14 cellular contexts compared by ENCODE assay signal in genomic region chr1:234898455-234899033, GRCh38.
DNase-seq lines count a peak whose midpoint lies in the region; ATAC-seq, FAIRE-seq and TF ChIP-seq lines count a peak whose summit lies in the region.
"Had no signal": no experiment of that assay in that cellular context is flagged by ENCODE, and none has a peak within 500 bp of the region (broad histone marks: within the 10 kb centered on the region; RNA-seq: fewer than 3 reads in every experiment).

No MANE protein-coding gene starts in this region.

- H3K79me2 ChIP-seq in osteoblast (ENCODE audit: insufficient read depth, low read length) = no peaks in the 10 kb centered on the region

- no peaks in the 10 kb centered on the region for H3K27me3 ChIP-seq in osteoblast (ENCODE audit: insufficient read depth, low read length)
- H3K27me3 ChIP-seq: foreskin keratinocyte had no signal

- no peak overlapping the region for H2AFZ ChIP-seq in osteoblast (ENCODE audit: low read length)

- peak overlapping the region in 1 of 2 donors; percentile 27 for H3K9ac ChIP-seq in kidney (ENCODE audit: low read length in 2 of 2)

- no peaks in the 10 kb centered on the region for H3K27me3 Mint-ChIP-seq in natural killer cell treated with Interleukin-12 subunit alpha and Interleukin-12 subunit beta and Interleukin-15 and Interleukin-18, amount 100 ng/mL, for 72 hours
- no peaks in the 10 kb centered on the region for H3K27me3 Mint-ChIP-seq in natural killer cell (ENCODE audit: low read depth in 2 of 2)
- H3K27me3 Mint-ChIP-seq: stimulated activated naive CD8-positive, alpha-beta T cell treated with anti-CD3 and anti-CD28 coated beads, Interleukin-15, Interleukin-2, amounts not matched to agents 100 ng/mL and 50 ng/mL, for 24 hours had no signal

- peak overlapping the region in 1 of 2 donors; percentile 60 for H3K27ac Mint-ChIP-seq in natural killer cell treated with Interleukin-12 subunit alpha and Interleukin-12 subunit beta and Interleukin-15 and Interleukin-18, amount 100 ng/mL, for 72 hours
- no peak overlapping the region for H3K27ac Mint-ChIP-seq in natural killer cell
- H3K27ac Mint-ChIP-seq: stimulated activated naive CD8-positive, alpha-beta T cell treated with anti-CD3 and anti-CD28 coated beads, Interleukin-15, Interleukin-2, amounts not matched to agents 100 ng/mL and 50 ng/mL, for 24 hours had no signal

- H3K36me3 ChIP-seq in kidney (ENCODE audit: control insufficient read depth in 1 of 2, insufficient read depth in 2 of 2, low read length in 2 of 2) (no peaks in the 10 kb centered on the region), osteoblast (ENCODE audit: insufficient read depth, low read length) (no peaks in the 10 kb centered on the region)
- H3K36me3 ChIP-seq: prostate gland had no signal

- H3K4me3 ChIP-seq in kidney (ENCODE audit: low read length in 2 of 2) = no peak overlapping the region
- no peak overlapping the region for H3K4me3 ChIP-seq in osteoblast (ENCODE audit: insufficient read depth, low read length)
- H3K4me3 ChIP-seq: prostate gland had no signal

- no peaks in the 10 kb centered on the region for H3K9me3 Mint-ChIP-seq in natural killer cell treated with Interleukin-12 subunit alpha and Interleukin-12 subunit beta and Interleukin-15 and Interleukin-18, amount 100 ng/mL, for 72 hours
- no peaks in the 10 kb centered on the region for H3K9me3 Mint-ChIP-seq in natural killer cell
- H3K9me3 Mint-ChIP-seq: CD8-positive, alpha-beta memory T cell; stimulated activated naive CD8-positive, alpha-beta T cell treated with anti-CD3 and anti-CD28 coated beads, Interleukin-15, Interleukin-2, amounts not matched to agents 100 ng/mL and 50 ng/mL, for 24 hours had no signal

- ATAC-seq in natural killer cell treated with Interleukin-12 subunit alpha and Interleukin-12 subunit beta and Interleukin-15 and Interleukin-18, amount 100 ng/mL, for 72 hours = no peak
- ATAC-seq in natural killer cell = no peak
- no peak for ATAC-seq in HG03442 (IDR thresholded peaks at IDR 0.05; ENCODE audit: unreplicated experiment)
- no peak for ATAC-seq in HG03520 (IDR thresholded peaks at IDR 0.05; ENCODE audit: unreplicated experiment)

- intact Hi-C loops in natural killer cell (cut with micrococcal nuclease) = no loop called here
- intact Hi-C loops in kidney (cut with DNase I) = no loop called here

- H3K4me1 ChIP-seq in kidney (ENCODE audit: control insufficient read depth in 1 of 2, insufficient read depth in 1 of 2, low read depth in 1 of 2, low read length in 2 of 2) = peaks cover 0 to 11% of the 10 kb centered on the region in 2 donors
- H3K4me1 ChIP-seq in osteoblast (ENCODE audit: insufficient read depth, low read length) = peaks cover 28% of the 10 kb centered on the region

- peak; percentile 37 for DNase-seq in natural killer cell treated with Interleukin-12 subunit alpha and Interleukin-12 subunit beta and Interleukin-15 and Interleukin-18, amount 100 ng/mL, for 72 hours (ENCODE audit: low spot score)
- DNase-seq in natural killer cell (no peak), kidney (no peak), osteoblast (ENCODE audit: insufficient read length, low spot score, missing footprints) (no peak), GM19239 (ENCODE audit: insufficient read length, low spot score) (no peak)
- DNase-seq in stimulated activated CD4-positive, alpha-beta T cell treated with anti-CD3 and anti-CD28 coated beads, Interleukin-1b, Interleukin-23, amount 100 ng/mL, for 48 hours = no peak
- DNase-seq: activated CD8-positive, alpha-beta memory T cell treated with anti-CD3 and anti-CD28 coated beads for 24 hours; CD8-positive, alpha-beta memory T cell; stimulated activated CD4-positive, alpha-beta T cell treated with anti-CD3 and anti-CD28 coated beads, Interleukin-15, amount 100 ng/mL, for 24 hours had no signal

- peak overlapping the region; percentile 5 to 47 for H3K27ac ChIP-seq in kidney (ENCODE audit: low read depth in 2 of 2, low read length in 2 of 2)
- H3K27ac ChIP-seq in osteoblast (ENCODE audit: low read depth, low read length) = peak overlapping the region; percentile 56
- H3K27ac ChIP-seq: foreskin keratinocyte, prostate gland had no signal

- no peak overlapping the region for H3K4me3 Mint-ChIP-seq in natural killer cell treated with Interleukin-12 subunit alpha and Interleukin-12 subunit beta and Interleukin-15 and Interleukin-18, amount 100 ng/mL, for 72 hours
- no peak overlapping the region for H3K4me3 Mint-ChIP-seq in natural killer cell
- H3K4me3 Mint-ChIP-seq: CD8-positive, alpha-beta memory T cell; stimulated activated naive CD8-positive, alpha-beta T cell treated with anti-CD3 and anti-CD28 coated beads, Interleukin-15, Interleukin-2, amounts not matched to agents 100 ng/mL and 50 ng/mL, for 24 hours had no signal

- no peaks in the 10 kb centered on the region for H3K36me3 Mint-ChIP-seq in natural killer cell treated with Interleukin-12 subunit alpha and Interleukin-12 subunit beta and Interleukin-15 and Interleukin-18, amount 100 ng/mL, for 72 hours
- no peaks in the 10 kb centered on the region for H3K36me3 Mint-ChIP-seq in natural killer cell
- H3K36me3 Mint-ChIP-seq: CD8-positive, alpha-beta memory T cell had no signal

- H3K9me3 ChIP-seq in kidney (ENCODE audit: control insufficient read depth in 1 of 2, low read length in 2 of 2) = no peaks in the 10 kb centered on the region
- H3K9me3 ChIP-seq in osteoblast (ENCODE audit: low read depth, low read length) = no peaks in the 10 kb centered on the region
- H3K9me3 ChIP-seq: prostate gland had no signal

- no peak for FAIRE-seq in kidney (lab: Jason Lieb, UNC)
- no peak for FAIRE-seq in GM19239 (lab: Jason Lieb, UNC)

- no peak overlapping the region for H3K4me2 ChIP-seq in osteoblast (ENCODE audit: insufficient read depth, low read length)

- TF ChIP-seq CTCF in natural killer cell (IDR thresholded peaks at IDR 0.05) (no peak), kidney (IDR thresholded peaks at IDR 0.05; ENCODE audit: borderline replicate concordance, extremely low read depth, insufficient read depth) (no peak), osteoblast (IDR thresholded peaks at IDR 0.05; ENCODE audit: extremely low read depth, low read depth, low read length) (no peak)

- peaks cover 16 to 40% of the 10 kb centered on the region in 2 donors for H3K4me1 Mint-ChIP-seq in natural killer cell treated with Interleukin-12 subunit alpha and Interleukin-12 subunit beta and Interleukin-15 and Interleukin-18, amount 100 ng/mL, for 72 hours (ENCODE audit: low read depth in 2 of 2)
- H3K4me1 Mint-ChIP-seq in natural killer cell = peaks cover 18 to 21% of the 10 kb centered on the region in 2 donors

- no peaks in the 10 kb centered on the region for H4K20me1 ChIP-seq in osteoblast (ENCODE audit: insufficient read depth, low read length)
